ENCODE assay signal across 12 cellular contexts in the genomic region with DNA sequence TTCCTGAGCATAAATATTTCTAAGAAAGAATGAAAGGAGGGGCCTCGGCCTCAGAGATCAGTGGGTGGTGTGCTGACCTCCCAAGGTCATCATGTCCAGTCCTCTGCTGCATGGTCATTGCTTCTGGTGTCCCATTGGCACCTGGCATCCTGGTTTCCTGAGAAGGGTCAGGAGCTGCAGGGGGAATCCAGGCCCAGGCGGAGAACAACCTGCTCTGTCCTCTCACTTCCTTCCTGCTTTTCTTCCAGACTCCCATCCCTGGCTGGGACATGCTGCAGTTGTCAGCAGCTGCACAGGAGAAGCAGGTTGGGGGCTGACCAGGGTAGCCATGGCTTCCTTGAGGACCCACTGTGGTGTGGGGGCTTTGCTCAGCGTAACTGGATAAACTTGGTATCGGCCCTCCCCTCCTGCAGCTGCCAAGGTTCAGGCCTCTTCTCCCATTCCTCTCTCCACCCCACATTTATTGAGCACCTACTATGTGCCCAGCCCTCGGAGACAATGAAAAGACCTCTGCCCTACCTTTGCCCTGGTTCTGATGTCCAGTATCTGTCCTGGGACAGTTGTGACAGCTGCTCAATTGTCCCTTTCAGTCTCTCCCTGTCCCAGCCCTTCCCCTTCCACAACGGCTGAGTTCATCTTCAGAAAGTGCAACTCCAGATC.
DNase-seq lines count a peak whose midpoint lies in the region; ATAC-seq and TF ChIP-seq lines count a peak whose summit lies in the region.
"Had no signal": no experiment of that assay in that cellular context is flagged by ENCODE, and none has a peak within 500 bp of the region (broad histone marks: within the 10 kb centered on the region; RNA-seq: fewer than 3 reads in every experiment).

No MANE protein-coding gene starts in this region.

- 63% methylated on average over 6 of the region's 6 CpGs; no CpG with 5 or more reads in 1 of the 2 donors for WGBS in transverse colon (ENCODE audit: low coverage in 1 of 2), 2 donors

- peaks cover 1% of the 10 kb centered on the region for H3K27me3 Mint-ChIP-seq in activated naive CD8-positive, alpha-beta T cell treated with anti-CD3 and anti-CD28 coated beads, Interleukin-2, amount 10 ng/mL, durations not matched to agents 7 days and 5 days
- H3K27me3 Mint-ChIP-seq in activated naive CD8-positive, alpha-beta T cell treated with anti-CD3 and anti-CD28 coated beads for 36 hours = peaks cover 20% of the 10 kb centered on the region

- H3K4me3 Mint-ChIP-seq in activated naive CD8-positive, alpha-beta T cell treated with anti-CD3 and anti-CD28 coated beads, Interleukin-2, amount 10 ng/mL, durations not matched to agents 7 days and 5 days = peak overlapping the region; percentile 15
- H3K4me3 Mint-ChIP-seq in activated naive CD8-positive, alpha-beta T cell treated with anti-CD3 and anti-CD28 coated beads for 36 hours = no peak overlapping the region
- H3K4me3 Mint-ChIP-seq: activated B cell treated with CpG ODN at 0.5 μM for 24 hours; central memory CD8-positive, alpha-beta T cell had no signal

- H3K4me1 ChIP-seq in muscle layer of duodenum (ENCODE audit: control insufficient read depth in 1 of 2, insufficient read depth in 2 of 2, low read length in 2 of 2) (peaks cover 0 to 15% of the 10 kb centered on the region in 2 donors), transverse colon (peaks cover 0 to 19% (median 9%) of the 10 kb centered on the region in 4 donors)

- POLR2A ChIA-PET in activated naive CD8-positive, alpha-beta T cell treated with anti-CD3 and anti-CD28 coated beads, Interleukin-2, amount 10 ng/mL, durations not matched to agents 7 days and 5 days (lab: Charles Lee) = interaction anchor here (0.9 to 1.4 kb wide), 2 partner anchors 9 to 155 kb away, joined by 3 read pairs; no protein-coding TSS in a partner anchor

- peak overlapping the region; percentile 19 for H3K27ac Mint-ChIP-seq in activated naive CD8-positive, alpha-beta T cell treated with anti-CD3 and anti-CD28 coated beads, Interleukin-2, amount 10 ng/mL, durations not matched to agents 7 days and 5 days
- no peak overlapping the region for H3K27ac Mint-ChIP-seq in activated naive CD8-positive, alpha-beta T cell treated with anti-CD3 and anti-CD28 coated beads for 36 hours
- H3K27ac Mint-ChIP-seq: activated B cell treated with CpG ODN at 0.5 μM for 24 hours had no signal

- H3K27me3 ChIP-seq in dorsolateral prefrontal cortex (no peaks in the 10 kb centered on the region), muscle layer of duodenum (ENCODE audit: low read depth, low read length) (no peaks in the 10 kb centered on the region), transverse colon (no peaks in the 10 kb centered on the region)

- intact Hi-C loops in dorsolateral prefrontal cortex (cut with DNase I) (no loop called here), transverse colon (cut with DNase I; ENCODE audit: low total_unique reads) (no loop called here)

- no peak for DNase-seq in activated naive CD8-positive, alpha-beta T cell treated with anti-CD3 and anti-CD28 coated beads, Interleukin-2, amount 10 ng/mL, durations not matched to agents 7 days and 5 days
- DNase-seq in activated naive CD8-positive, alpha-beta T cell treated with anti-CD3 and anti-CD28 coated beads for 36 hours = no peak
- DNase-seq in dorsolateral prefrontal cortex = peak in 1 of 10 donors; percentile 35
- DNase-seq in transverse colon = no peak
- DNase-seq in NCI-H2196 (lab: John Stamatoyannopoulos, UW; ENCODE audit: unreplicated experiment) = no peak
- no peak for DNase-seq in NCI-H187 treated with DMSO at 0.1 percent for 48 hours (lab: John Stamatoyannopoulos, UW)
- no peak for DNase-seq in amniotic stem cell (lab: John Stamatoyannopoulos, UW)
- DNase-seq: activated B cell treated with CpG ODN at 0.5 μM for 24 hours, H7, NCI-H1930 had no signal

- TF ChIP-seq POLR2A in transverse colon (IDR thresholded peaks at IDR 0.05) = no peak

- TF ChIP-seq CTCF in dorsolateral prefrontal cortex (IDR thresholded peaks at IDR 0.05 in 54 of 56, conservative IDR thresholded peaks at IDR 0.05 in 2 of 56; ENCODE audit: low read depth in 1 of 56, partially characterized antibody in 56 of 56) (no peak), transverse colon (IDR thresholded peaks at IDR 0.05) (no peak)

- H3K27ac ChIP-seq in dorsolateral prefrontal cortex (peak overlapping the region in 53 of 59 donors; percentile 7 to 89 (median 71)), muscle layer of duodenum (ENCODE audit: low read length) (peak overlapping the region; percentile 3), transverse colon (peak overlapping the region; percentile 60 to 69 (median 66))

- H3K9me3 Mint-ChIP-seq in activated naive CD8-positive, alpha-beta T cell treated with anti-CD3 and anti-CD28 coated beads, Interleukin-2, amount 10 ng/mL, durations not matched to agents 7 days and 5 days = no peaks in the 10 kb centered on the region
- no peaks in the 10 kb centered on the region for H3K9me3 Mint-ChIP-seq in activated naive CD8-positive, alpha-beta T cell treated with anti-CD3 and anti-CD28 coated beads for 36 hours
- H3K9me3 Mint-ChIP-seq: activated B cell treated with CpG ODN at 0.5 μM for 24 hours; central memory CD8-positive, alpha-beta T cell had no signal

- in situ Hi-C loops in transverse colon (cut with MboI; ENCODE audit: low pct_ligation_motif_present in 1 of 4, low pct_unique_long_range_greater_than_20kb in 1 of 4, low sequenced_read_pairs in 3 of 4) = loop anchor here in 1 of 4 donors (25.0 kb wide), 1 partner anchor 134 kb away; no protein-coding TSS in a partner anchor

- H3K4me3 ChIP-seq in dorsolateral prefrontal cortex = peak overlapping the region in 28 of 59 donors; percentile 3 to 36 (median 22)
- H3K4me3 ChIP-seq in muscle layer of duodenum (ENCODE audit: low read depth in 1 of 2, low read length in 2 of 2) = no peak overlapping the region
- H3K4me3 ChIP-seq in transverse colon = no peak overlapping the region

- H3K36me3 Mint-ChIP-seq in activated naive CD8-positive, alpha-beta T cell treated with anti-CD3 and anti-CD28 coated beads, Interleukin-2, amount 10 ng/mL, durations not matched to agents 7 days and 5 days = no peaks in the 10 kb centered on the region
- no peaks in the 10 kb centered on the region for H3K36me3 Mint-ChIP-seq in activated naive CD8-positive, alpha-beta T cell treated with anti-CD3 and anti-CD28 coated beads for 36 hours

- TF ChIP-seq EP300 in transverse colon (IDR thresholded peaks at IDR 0.05; ENCODE audit: low read depth) = no peak

- H3K36me3 ChIP-seq in muscle layer of duodenum (ENCODE audit: control insufficient read depth in 1 of 2, insufficient read depth in 2 of 2, low read length in 2 of 2) (no peaks in the 10 kb centered on the region), transverse colon (no peaks in the 10 kb centered on the region)

- peaks cover 65% of the 10 kb centered on the region for H3K4me1 Mint-ChIP-seq in activated naive CD8-positive, alpha-beta T cell treated with anti-CD3 and anti-CD28 coated beads, Interleukin-2, amount 10 ng/mL, durations not matched to agents 7 days and 5 days
- peaks cover 22% of the 10 kb centered on the region for H3K4me1 Mint-ChIP-seq in activated naive CD8-positive, alpha-beta T cell treated with anti-CD3 and anti-CD28 coated beads for 36 hours

- ATAC-seq in activated naive CD8-positive, alpha-beta T cell treated with anti-CD3 and anti-CD28 coated beads, Interleukin-2, amount 10 ng/mL, durations not matched to agents 7 days and 5 days (ENCODE audit: low read depth) = no peak

- no peaks in the 10 kb centered on the region for H3K9me3 ChIP-seq in muscle layer of duodenum (ENCODE audit: control insufficient read depth in 1 of 2, low read length in 2 of 2)
- no peaks in the 10 kb centered on the region for H3K9me3 ChIP-seq in transverse colon

Comparison
In these comparisons a context has a peak if more than half of its experiments do, and no peak if none do; other contexts are left out.
1. H3K27ac ChIP-seq: peak in every context shown above with its lines; median percentile 71 in dorsolateral prefrontal cortex; 66 in transverse colon; 3 in muscle layer of duodenum.